Comparison of ENCODE assay signal across 27 cellular contexts in genomic region chr12:22124987-22125386, GRCh38.
"Had no signal": no experiment of that assay in that cellular context is flagged by ENCODE, and none has a peak within 500 bp of the region (broad histone marks: within the 10 kb centered on the region; RNA-seq: fewer than 3 reads in every experiment).

No MANE protein-coding gene starts in this region.

- H3K9me3 ChIP-seq: suprapubic skin, testis, thoracic aorta, thyroid gland, tibial artery, transverse colon, upper lobe of left lung, upper lobe of right lung, uterus, vagina had no signal

- ATAC-seq: stimulated activated effector memory CD8-positive, alpha-beta T cell treated with anti-CD3 and anti-CD28 coated beads, Interleukin-12 subunit alpha, Interleukin-12 subunit beta, amount 100 ng/mL, for 72 hours; stimulated activated memory B cell treated with anti-CD40 and anti-IgM and Interleukin-4, amounts not matched to agents 10 μg/mL and 1 μg/mL and 100 μg/mL, for 72 hours; stimulated activated naive B cell treated with anti-CD40 and anti-IgM and Interleukin-4, amounts not matched to agents 10 μg/mL and 1 μg/mL and 100 μg/mL, for 72 hours; stimulated activated naive CD8-positive, alpha-beta T cell treated with anti-CD3 and anti-CD28 coated beads, Interleukin-15, amount 100 ng/mL, for 72 hours; stimulated activated naive CD8-positive, alpha-beta T cell treated with anti-CD3 and anti-CD28 coated beads, Interleukin-15, Interleukin-2, amounts not matched to agents 100 U/mL and 50 U/mL, for 24 hours; upper lobe of right lung had no signal

- DNase-seq: stimulated activated CD4-positive, alpha-beta T cell treated with anti-CD3 and anti-CD28 coated beads, Interleukin-2, amount 100 ng/mL, for 48 hours; stimulated activated CD4-positive, alpha-beta T cell treated with anti-CD3 and anti-CD28 coated beads, Interleukin-4, amount 100 ng/mL, for 1 hour; stimulated activated CD4-positive, alpha-beta T cell treated with anti-CD3 and anti-CD28 coated beads, Interleukin-4, amount 100 ng/mL, for 24 hours; stimulated activated CD4-positive, alpha-beta T cell treated with anti-CD3 and anti-CD28 coated beads, Interleukin-4, amount 100 ng/mL, for 4 hours; stimulated activated CD8-positive, alpha-beta memory T cell treated with anti-CD3 and anti-CD28 coated beads, Interleukin-4, amount 100 ng/mL, for 48 hours; stimulated activated naive B cell treated with anti-CD40 and anti-IgM and Interleukin-4, amounts not matched to agents 10 μg/mL and 1 μg/mL and 100 μg/mL, for 72 hours; stimulated activated naive CD4-positive, alpha-beta T cell; stimulated activated naive CD4-positive, alpha-beta T cell treated with Interleukin-2 at 50 U/mL for 16 hours; stimulated activated naive CD8-positive, alpha-beta T cell treated with anti-CD3 and anti-CD28 coated beads, Interleukin-15, amount 100 ng/mL, for 72 hours; stimulated activated naive CD8-positive, alpha-beta T cell treated with anti-CD3 and anti-CD28 coated beads, Interleukin-15, Interleukin-2, amounts not matched to agents 100 U/mL and 50 U/mL, for 24 hours; stomach; substantia nigra; testis; thyroid gland; tibial artery; transverse colon; trophoblast cell; upper lobe of left lung; upper lobe of right lung; uterus had no signal

- FAIRE-seq: urothelium cell line had no signal

- H3K36me3 ChIP-seq: stomach, suprapubic skin, thoracic aorta, thyroid gland, tibial artery, tibial nerve, transverse colon, upper lobe of left lung, upper lobe of right lung, uterus, vagina had no signal

- H3K4me3 ChIP-seq: stomach, suprapubic skin, testis, thoracic aorta, thyroid gland, tibial artery, tibial nerve, transverse colon, upper lobe of left lung, upper lobe of right lung, uterus, vagina had no signal

- H3K27me3 ChIP-seq: stomach, suprapubic skin, testis, thyroid gland, tibial artery, tibial nerve, transverse colon, upper lobe of left lung, upper lobe of right lung, uterus, vagina had no signal

- H3K4me1 ChIP-seq: stomach, suprapubic skin, testis, thyroid gland, tibial artery, tibial nerve, transverse colon, upper lobe of left lung, upper lobe of right lung, uterus, vagina had no signal

- H3K27ac ChIP-seq: stomach, suprapubic skin, testis, thoracic aorta, thyroid gland, tibial artery, tibial nerve, transverse colon, upper lobe of left lung, upper lobe of right lung, uterus, vagina had no signal
